ENCODE assay signal across 1 cellular context in the genomic region with DNA sequence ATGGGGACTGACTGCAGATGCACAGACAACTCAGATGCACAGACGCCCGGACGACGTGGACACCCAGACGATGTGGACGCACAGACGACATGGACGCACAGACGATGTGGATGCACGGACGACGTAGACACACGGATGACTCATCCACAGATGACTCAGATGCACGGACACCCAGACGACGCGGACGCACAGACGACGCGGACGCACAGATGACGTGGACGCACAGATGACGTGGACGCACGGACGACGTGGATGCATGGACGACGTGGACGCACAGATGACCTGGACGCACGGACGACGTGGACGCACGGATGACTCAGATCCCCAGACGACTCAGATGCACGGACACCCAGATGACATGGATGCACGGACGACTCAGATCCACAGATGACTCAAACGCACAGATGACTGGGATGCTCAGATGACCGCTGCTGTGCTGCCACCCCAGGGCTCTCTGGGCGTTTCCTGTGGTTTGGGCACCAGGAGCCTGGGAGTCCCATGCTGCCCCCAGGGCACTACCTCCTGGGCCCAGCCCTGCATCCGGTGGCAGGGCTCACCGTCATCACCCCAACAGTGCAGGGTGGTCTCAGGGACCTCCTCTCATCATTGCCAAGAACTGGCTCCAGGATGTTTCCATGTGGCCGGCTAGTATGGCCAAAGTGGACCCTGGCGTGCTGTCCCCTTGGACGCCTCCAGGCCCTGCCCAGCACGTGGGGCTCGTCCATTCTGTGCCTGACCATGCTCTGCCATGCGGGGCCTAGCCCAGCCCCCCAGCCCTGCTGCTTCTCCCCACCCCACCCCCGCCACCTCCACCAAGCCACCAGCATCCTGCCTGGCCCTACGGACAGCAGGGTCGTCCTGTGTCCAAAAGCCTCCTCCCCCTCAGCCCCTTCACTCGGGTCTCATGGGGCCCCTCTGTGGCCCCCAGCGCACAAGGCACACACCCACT.
TF ChIP-seq lines count a peak whose summit lies in the region.

No MANE protein-coding gene starts in this region.

TF ChIP-seq in GM12878, 131 proteins besides CTCF, POLR2A, EP300 and RAD21:
- no peak for TF ChIP-seq CHD2 (IDR thresholded peaks at IDR 0.05; ENCODE audit: borderline replicate concordance, low read depth, low read length)
- no peak for TF ChIP-seq NRF1 (conservative IDR thresholded peaks at IDR 0.05; ENCODE audit: low read depth, low read length)
- TF ChIP-seq CBX3 (IDR thresholded peaks at IDR 0.05; ENCODE audit: borderline replicate concordance, low read depth), result no peak
- TF ChIP-seq, protein P1, sequence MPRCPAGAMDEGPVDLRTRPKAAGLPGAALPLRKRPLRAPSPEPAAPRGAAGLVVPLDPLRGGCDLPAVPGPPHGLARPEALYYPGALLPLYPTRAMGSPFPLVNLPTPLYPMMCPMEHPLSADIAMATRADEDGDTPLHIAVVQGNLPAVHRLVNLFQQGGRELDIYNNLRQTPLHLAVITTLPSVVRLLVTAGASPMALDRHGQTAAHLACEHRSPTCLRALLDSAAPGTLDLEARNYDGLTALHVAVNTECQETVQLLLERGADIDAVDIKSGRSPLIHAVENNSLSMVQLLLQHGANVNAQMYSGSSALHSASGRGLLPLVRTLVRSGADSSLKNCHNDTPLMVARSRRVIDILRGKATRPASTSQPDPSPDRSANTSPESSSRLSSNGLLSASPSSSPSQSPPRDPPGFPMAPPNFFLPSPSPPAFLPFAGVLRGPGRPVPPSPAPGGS (IDR thresholded peaks at IDR 0.05; ENCODE audit: borderline replicate concordance, insufficient read depth, low read depth, low read length, poor library complexity, severe bottlenecking), result peak; percentile 85
- peak; percentile 78; the same call in 1 of the 2 replicates for TF ChIP-seq TCF3 (IDR thresholded peaks at IDR 0.05; ENCODE audit: borderline replicate concordance, insufficient read depth, low read depth, low read length)
- no peak for TF ChIP-seq CBFB (IDR thresholded peaks at IDR 0.05; ENCODE audit: low read depth)
- TF ChIP-seq SUZ12 (IDR thresholded peaks at IDR 0.05; ENCODE audit: unreplicated experiment), result no peak
- no peak for TF ChIP-seq DPF2 (IDR thresholded peaks at IDR 0.05)
TF ChIP-seq in GM12878: peak in this region for 2.
